In genomic region chrX:72808110-72808509, GRCh38 we compare ENCODE assay signal across 12 cellular contexts. TPM values are rescaled to one million over a fixed set of nuclear protein-coding genes. Genes with fewer than 3 reads are reported as not detected.
"Had no signal": no experiment of that assay in that cellular context is flagged by ENCODE, and none has a peak within 500 bp of the region (broad histone marks: within the 10 kb centered on the region; RNA-seq: fewer than 3 reads in every experiment).

Gene FAM236D (minus strand): TSS chrX:72808210. CDS start chrX:72808110, 100 bp downstream.

RNA-seq across cellular contexts. Expression of gene FAM236D, which starts in this region (rescaled TPM):
- total RNA-seq: OCI-LY7, PC-3, PC-9, Peyer's patch, Right ventricle myocardium inferior, Right ventricle myocardium superior, RPMI7951, SJCRH30, SJSA1, SK-MEL-5, T-cell had no signal
- polyA plus RNA-seq: SK-N-SH had no signal
